ENCODE assay signal across 14 cellular contexts in genomic region chr18:36580266-36580665, GRCh38.
A peak's percentile ranks its signal among the peaks of the same experiment; 100 is the strongest.
DNase-seq lines count a peak whose midpoint lies in the region; ATAC-seq and TF ChIP-seq lines count a peak whose summit lies in the region.
"Had no signal": no experiment of that assay in that cellular context is flagged by ENCODE, and none has a peak within 500 bp of the region (broad histone marks: within the 10 kb centered on the region; RNA-seq: fewer than 3 reads in every experiment).

No MANE protein-coding gene starts in this region.

- peak; percentile 37 for TF ChIP-seq CTCF in epithelial cell of esophagus (IDR thresholded peaks at IDR 0.05; ENCODE audit: insufficient read depth, low read depth, low read length, missing control alignments)

- no peaks in the 10 kb centered on the region for H3K36me3 ChIP-seq in ACC112 (ENCODE audit: insufficient read depth, low read length)
- H3K36me3 ChIP-seq: uterus, WERI-Rb-1 had no signal

- H3K9me3 Mint-ChIP-seq in activated T-cell treated with anti-CD3 and anti-CD28 coated beads, Interleukin-2, amount 50 U/mL, for 72 hours: peaks cover 6 to 7% of the 10 kb centered on the region in 2 donors

- no peak overlapping the region for H3K4me3 ChIP-seq in ACC112 (ENCODE audit: low read depth, low read length)
- H3K4me3 ChIP-seq in epithelial cell of esophagus (ENCODE audit: low read length): no peak overlapping the region
- H3K4me3 ChIP-seq: uterus had no signal

- H3K4me3 Mint-ChIP-seq in activated T-cell treated with anti-CD3 and anti-CD28 coated beads, Interleukin-2, amount 50 U/mL, for 72 hours: no peak overlapping the region
- H3K4me3 Mint-ChIP-seq: naive thymus-derived CD8-positive, alpha-beta T cell had no signal

- H3K27ac ChIP-seq in ACC112 (ENCODE audit: low read depth, low read length): peak overlapping the region; percentile 63
- H3K27ac ChIP-seq: uterus, WERI-Rb-1 had no signal

- no peaks in the 10 kb centered on the region for H3K79me2 ChIP-seq in ACC112 (ENCODE audit: control insufficient read depth, insufficient read depth, low read length, unreplicated experiment)

- ATAC-seq in GM21723 (IDR thresholded peaks at IDR 0.05; ENCODE audit: unreplicated experiment) (no peak), HG02870 (IDR thresholded peaks at IDR 0.05; ENCODE audit: unreplicated experiment) (no peak)
- ATAC-seq in activated T-cell treated with anti-CD3 and anti-CD28 coated beads, Interleukin-2, amount 50 U/mL, for 72 hours (replicated peaks in 1 of 2): no peak
- ATAC-seq: naive thymus-derived CD8-positive, alpha-beta T cell had no signal

- peaks cover 9% of the 10 kb centered on the region for H3K27me3 Mint-ChIP-seq in activated T-cell treated with anti-CD3 and anti-CD28 coated beads, Interleukin-2, amount 50 U/mL, for 72 hours (ENCODE audit: low read depth)

- no peaks in the 10 kb centered on the region for H3K27me3 ChIP-seq in ACC112 (ENCODE audit: insufficient read depth, low read length)
- H3K27me3 ChIP-seq: uterus had no signal

- no peak overlapping the region for H2AFZ ChIP-seq in ACC112 (ENCODE audit: low read length, unreplicated experiment)

- H3K4me1 Mint-ChIP-seq in activated T-cell treated with anti-CD3 and anti-CD28 coated beads, Interleukin-2, amount 50 U/mL, for 72 hours (ENCODE audit: low read depth): no peaks in the 10 kb centered on the region
- H3K4me1 Mint-ChIP-seq: naive thymus-derived CD8-positive, alpha-beta T cell had no signal

- H3K36me3 Mint-ChIP-seq in activated T-cell treated with anti-CD3 and anti-CD28 coated beads, Interleukin-2, amount 50 U/mL, for 72 hours (ENCODE audit: insufficient read depth in 2 of 2): no peaks in the 10 kb centered on the region
- H3K36me3 Mint-ChIP-seq: naive thymus-derived CD8-positive, alpha-beta T cell had no signal

- H3K4me1 ChIP-seq in ACC112 (ENCODE audit: control insufficient read depth, insufficient read depth, low read length, unreplicated experiment): peaks cover 24% of the 10 kb centered on the region
- H3K4me1 ChIP-seq: uterus had no signal

- DNase-seq in M059J (ENCODE audit: low read depth) (peak; percentile 74), epithelial cell of esophagus (ENCODE audit: low read depth) (peak; percentile 54), medulla oblongata (ENCODE audit: extremely low spot score) (peak; percentile 71), MV-4-11 (lab: John Stamatoyannopoulos, UW) (no peak)
- DNase-seq in activated T-cell treated with anti-CD3 and anti-CD28 coated beads, Interleukin-2, amount 50 U/mL, for 72 hours: no peak
- DNase-seq: ACHN; activated naive CD4-positive, alpha-beta T cell; MM.1S; naive thymus-derived CD8-positive, alpha-beta T cell; WERI-Rb-1 had no signal

- no peak overlapping the region for H3K27ac Mint-ChIP-seq in activated T-cell treated with anti-CD3 and anti-CD28 coated beads, Interleukin-2, amount 50 U/mL, for 72 hours
- H3K27ac Mint-ChIP-seq: naive thymus-derived CD8-positive, alpha-beta T cell had no signal

Comparison
In these comparisons a context has a peak if more than half of its experiments do, and no peak if none do; other contexts are left out.
1. DNase-seq: peak in M059J (single experiment), epithelial cell of esophagus (single experiment) and medulla oblongata (single experiment); none in activated T-cell treated with anti-CD3 and anti-CD28 coated beads, Interleukin-2, amount 50 U/mL, for 72 hours (0 of 2) and MV-4-11 (single experiment).